1 cellular context compared by ENCODE assay signal in the genomic region with DNA sequence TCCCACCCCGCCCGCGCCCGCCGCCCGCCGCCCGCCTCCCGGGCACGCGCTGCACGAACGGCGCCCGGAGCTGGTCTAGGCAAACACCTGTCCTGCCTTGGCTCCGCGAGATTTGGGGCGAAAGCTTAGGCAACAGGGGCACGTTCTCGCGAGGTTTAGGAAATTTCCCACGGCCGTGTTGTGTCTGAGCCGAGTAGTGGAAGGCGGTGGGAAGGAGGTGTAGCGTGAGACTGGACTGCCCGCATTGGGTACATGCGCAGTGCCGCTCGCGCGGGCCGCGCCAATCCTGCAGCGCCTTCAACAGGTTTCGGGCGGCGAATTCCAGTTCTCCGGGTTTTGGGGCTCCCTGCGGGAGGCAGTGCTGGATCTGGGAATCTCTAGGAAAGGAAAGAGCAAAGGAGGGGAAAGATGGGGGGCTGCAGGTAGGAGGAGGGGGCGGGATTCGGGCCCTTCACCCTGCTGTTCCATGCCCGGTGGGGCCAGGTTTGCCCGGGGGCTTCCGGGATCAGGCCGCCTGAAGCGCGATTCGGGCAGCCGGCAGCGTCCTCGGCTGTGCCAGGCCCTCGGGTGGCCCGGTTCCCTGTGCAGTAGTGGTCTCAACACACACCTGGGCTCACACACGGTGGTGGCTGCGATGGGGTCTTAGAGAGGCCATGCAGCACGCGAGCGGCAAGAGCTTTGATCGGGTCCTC.
TF ChIP-seq lines count a peak whose summit lies in the region.

No MANE protein-coding gene starts in this region.

TF ChIP-seq in WTC11, 78 proteins besides CTCF, POLR2A, EP300 and RAD21 (continued from another document):
- TF ChIP-seq FOXK1 (CRISPR knock-in tag; IDR thresholded peaks at IDR 0.05) (peak; percentile 91), TEAD1 (CRISPR knock-in tag; IDR thresholded peaks at IDR 0.05) (peak; percentile 34; the same call in 1 of the 2 replicates), ZNF317 (CRISPR knock-in tag; IDR thresholded peaks at IDR 0.05; ENCODE audit: borderline replicate concordance, low read depth) (no peak)
- TF ChIP-seq, protein P1, sequence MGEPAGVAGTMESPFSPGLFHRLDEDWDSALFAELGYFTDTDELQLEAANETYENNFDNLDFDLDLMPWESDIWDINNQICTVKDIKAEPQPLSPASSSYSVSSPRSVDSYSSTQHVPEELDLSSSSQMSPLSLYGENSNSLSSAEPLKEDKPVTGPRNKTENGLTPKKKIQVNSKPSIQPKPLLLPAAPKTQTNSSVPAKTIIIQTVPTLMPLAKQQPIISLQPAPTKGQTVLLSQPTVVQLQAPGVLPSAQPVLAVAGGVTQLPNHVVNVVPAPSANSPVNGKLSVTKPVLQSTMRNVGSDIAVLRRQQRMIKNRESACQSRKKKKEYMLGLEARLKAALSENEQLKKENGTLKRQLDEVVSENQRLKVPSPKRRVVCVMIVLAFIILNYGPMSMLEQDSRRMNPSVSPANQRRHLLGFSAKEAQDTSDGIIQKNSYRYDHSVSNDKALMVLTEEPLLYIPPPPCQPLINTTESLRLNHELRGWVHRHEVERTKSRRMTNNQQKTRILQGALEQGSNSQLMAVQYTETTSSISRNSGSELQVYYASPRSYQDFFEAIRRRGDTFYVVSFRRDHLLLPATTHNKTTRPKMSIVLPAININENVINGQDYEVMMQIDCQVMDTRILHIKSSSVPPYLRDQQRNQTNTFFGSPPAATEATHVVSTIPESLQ (CRISPR knock-in tag; IDR thresholded peaks at IDR 0.05): no peak
- TF ChIP-seq, protein P2, sequence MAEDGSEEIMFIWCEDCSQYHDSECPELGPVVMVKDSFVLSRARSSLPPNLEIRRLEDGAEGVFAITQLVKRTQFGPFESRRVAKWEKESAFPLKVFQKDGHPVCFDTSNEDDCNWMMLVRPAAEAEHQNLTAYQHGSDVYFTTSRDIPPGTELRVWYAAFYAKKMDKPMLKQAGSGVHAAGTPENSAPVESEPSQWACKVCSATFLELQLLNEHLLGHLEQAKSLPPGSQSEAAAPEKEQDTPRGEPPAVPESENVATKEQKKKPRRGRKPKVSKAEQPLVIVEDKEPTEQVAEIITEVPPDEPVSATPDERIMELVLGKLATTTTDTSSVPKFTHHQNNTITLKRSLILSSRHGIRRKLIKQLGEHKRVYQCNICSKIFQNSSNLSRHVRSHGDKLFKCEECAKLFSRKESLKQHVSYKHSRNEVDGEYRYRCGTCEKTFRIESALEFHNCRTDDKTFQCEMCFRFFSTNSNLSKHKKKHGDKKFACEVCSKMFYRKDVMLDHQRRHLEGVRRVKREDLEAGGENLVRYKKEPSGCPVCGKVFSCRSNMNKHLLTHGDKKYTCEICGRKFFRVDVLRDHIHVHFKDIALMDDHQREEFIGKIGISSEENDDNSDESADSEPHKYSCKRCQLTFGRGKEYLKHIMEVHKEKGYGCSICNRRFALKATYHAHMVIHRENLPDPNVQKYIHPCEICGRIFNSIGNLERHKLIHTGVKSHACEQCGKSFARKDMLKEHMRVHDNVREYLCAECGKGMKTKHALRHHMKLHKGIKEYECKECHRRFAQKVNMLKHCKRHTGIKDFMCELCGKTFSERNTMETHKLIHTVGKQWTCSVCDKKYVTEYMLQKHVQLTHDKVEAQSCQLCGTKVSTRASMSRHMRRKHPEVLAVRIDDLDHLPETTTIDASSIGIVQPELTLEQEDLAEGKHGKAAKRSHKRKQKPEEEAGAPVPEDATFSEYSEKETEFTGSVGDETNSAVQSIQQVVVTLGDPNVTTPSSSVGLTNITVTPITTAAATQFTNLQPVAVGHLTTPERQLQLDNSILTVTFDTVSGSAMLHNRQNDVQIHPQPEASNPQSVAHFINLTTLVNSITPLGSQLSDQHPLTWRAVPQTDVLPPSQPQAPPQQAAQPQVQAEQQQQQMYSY (CRISPR knock-in tag; IDR thresholded peaks at IDR 0.05): peak; percentile 98
- TF ChIP-seq, protein P3, sequence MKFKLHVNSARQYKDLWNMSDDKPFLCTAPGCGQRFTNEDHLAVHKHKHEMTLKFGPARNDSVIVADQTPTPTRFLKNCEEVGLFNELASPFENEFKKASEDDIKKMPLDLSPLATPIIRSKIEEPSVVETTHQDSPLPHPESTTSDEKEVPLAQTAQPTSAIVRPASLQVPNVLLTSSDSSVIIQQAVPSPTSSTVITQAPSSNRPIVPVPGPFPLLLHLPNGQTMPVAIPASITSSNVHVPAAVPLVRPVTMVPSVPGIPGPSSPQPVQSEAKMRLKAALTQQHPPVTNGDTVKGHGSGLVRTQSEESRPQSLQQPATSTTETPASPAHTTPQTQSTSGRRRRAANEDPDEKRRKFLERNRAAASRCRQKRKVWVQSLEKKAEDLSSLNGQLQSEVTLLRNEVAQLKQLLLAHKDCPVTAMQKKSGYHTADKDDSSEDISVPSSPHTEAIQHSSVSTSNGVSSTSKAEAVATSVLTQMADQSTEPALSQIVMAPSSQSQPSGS (CRISPR knock-in tag; IDR thresholded peaks at IDR 0.05; ENCODE audit: borderline replicate concordance, low read depth): no peak
- TF ChIP-seq, protein P4, sequence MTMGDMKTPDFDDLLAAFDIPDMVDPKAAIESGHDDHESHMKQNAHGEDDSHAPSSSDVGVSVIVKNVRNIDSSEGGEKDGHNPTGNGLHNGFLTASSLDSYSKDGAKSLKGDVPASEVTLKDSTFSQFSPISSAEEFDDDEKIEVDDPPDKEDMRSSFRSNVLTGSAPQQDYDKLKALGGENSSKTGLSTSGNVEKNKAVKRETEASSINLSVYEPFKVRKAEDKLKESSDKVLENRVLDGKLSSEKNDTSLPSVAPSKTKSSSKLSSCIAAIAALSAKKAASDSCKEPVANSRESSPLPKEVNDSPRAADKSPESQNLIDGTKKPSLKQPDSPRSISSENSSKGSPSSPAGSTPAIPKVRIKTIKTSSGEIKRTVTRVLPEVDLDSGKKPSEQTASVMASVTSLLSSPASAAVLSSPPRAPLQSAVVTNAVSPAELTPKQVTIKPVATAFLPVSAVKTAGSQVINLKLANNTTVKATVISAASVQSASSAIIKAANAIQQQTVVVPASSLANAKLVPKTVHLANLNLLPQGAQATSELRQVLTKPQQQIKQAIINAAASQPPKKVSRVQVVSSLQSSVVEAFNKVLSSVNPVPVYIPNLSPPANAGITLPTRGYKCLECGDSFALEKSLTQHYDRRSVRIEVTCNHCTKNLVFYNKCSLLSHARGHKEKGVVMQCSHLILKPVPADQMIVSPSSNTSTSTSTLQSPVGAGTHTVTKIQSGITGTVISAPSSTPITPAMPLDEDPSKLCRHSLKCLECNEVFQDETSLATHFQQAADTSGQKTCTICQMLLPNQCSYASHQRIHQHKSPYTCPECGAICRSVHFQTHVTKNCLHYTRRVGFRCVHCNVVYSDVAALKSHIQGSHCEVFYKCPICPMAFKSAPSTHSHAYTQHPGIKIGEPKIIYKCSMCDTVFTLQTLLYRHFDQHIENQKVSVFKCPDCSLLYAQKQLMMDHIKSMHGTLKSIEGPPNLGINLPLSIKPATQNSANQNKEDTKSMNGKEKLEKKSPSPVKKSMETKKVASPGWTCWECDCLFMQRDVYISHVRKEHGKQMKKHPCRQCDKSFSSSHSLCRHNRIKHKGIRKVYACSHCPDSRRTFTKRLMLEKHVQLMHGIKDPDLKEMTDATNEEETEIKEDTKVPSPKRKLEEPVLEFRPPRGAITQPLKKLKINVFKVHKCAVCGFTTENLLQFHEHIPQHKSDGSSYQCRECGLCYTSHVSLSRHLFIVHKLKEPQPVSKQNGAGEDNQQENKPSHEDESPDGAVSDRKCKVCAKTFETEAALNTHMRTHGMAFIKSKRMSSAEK (CRISPR knock-in tag; IDR thresholded peaks at IDR 0.05; ENCODE audit: borderline replicate concordance): no peak
- TF ChIP-seq, protein P5, sequence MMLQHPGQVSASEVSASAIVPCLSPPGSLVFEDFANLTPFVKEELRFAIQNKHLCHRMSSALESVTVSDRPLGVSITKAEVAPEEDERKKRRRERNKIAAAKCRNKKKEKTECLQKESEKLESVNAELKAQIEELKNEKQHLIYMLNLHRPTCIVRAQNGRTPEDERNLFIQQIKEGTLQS (CRISPR knock-in tag; conservative IDR thresholded peaks at IDR 0.05): no peak
